ENCODE assay signal across 8 cellular contexts in the genomic region with DNA sequence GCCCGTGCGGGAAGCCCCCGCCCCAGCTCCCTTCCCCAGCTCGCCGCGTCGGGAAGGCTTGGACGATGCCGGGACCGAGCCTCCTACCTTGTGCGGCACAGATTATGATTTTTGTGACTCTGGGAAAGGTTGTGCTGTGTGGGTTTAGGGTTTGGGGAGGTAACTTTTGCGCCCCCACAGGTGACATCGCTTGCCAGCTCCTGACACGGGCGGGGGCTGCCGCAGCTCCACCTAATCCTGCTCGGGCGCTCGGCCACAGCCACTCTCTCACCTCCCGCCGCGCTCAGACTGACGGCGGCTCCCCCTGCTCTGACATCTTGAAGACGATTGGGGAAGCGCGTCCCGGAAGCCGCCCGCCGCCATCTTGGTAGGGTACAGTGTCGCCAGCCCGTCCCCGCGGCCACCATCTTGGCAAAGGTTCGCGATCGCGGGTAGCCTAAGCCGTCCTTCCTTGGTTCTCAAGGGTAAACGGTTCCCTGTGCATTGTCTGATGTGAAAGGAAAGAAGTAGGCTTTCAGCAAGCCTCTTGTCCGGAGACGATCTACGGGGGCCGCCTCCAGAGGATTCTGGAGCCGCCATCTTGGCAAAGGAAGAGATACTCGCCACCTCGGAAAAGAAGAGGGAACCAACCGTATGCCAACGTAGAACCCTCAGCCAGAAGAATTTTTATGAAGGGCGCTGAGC. TPM values are rescaled to one million over a fixed set of nuclear protein-coding genes. Genes with fewer than 3 reads are reported as not detected.
DNase-seq lines count a peak whose midpoint lies in the region; ATAC-seq and TF ChIP-seq lines count a peak whose summit lies in the region.

No MANE protein-coding gene starts in this region.

- H3K9ac ChIP-seq in duodenal mucosa (ENCODE audit: low read depth in 1 of 2, low read length in 2 of 2) = peak overlapping the region; percentile 83 to 87

- intact Hi-C loops in activated CD4-positive, alpha-beta memory T cell treated with anti-CD3 and anti-CD28 coated beads for 36 hours (cut with micrococcal nuclease) = loop anchor here (1.0 to 10.0 kb wide), 8 partner anchors 29 to 480 kb away; no protein-coding TSS in a partner anchor

- H3K27ac ChIP-seq in duodenal mucosa (ENCODE audit: low read depth, low read length) (peak overlapping the region; percentile 97), lung (ENCODE audit: low read depth in 1 of 2, low read length in 1 of 2) (peak overlapping the region; percentile 97 to 99)

- POLR2A ChIA-PET in activated CD4-positive, alpha-beta memory T cell treated with anti-CD3 and anti-CD28 coated beads for 36 hours (lab: Charles Lee) = interaction anchor here (1.3 to 3.0 kb wide), 5 partner anchors 8 to 403 kb away, joined by 4 to 54 read pairs (median 13); no protein-coding TSS in a partner anchor

- no peaks in the 10 kb centered on the region for H3K36me3 ChIP-seq in duodenal mucosa (ENCODE audit: control insufficient read depth in 1 of 2, insufficient read depth in 2 of 2, low read length in 2 of 2)
- H3K36me3 ChIP-seq in lung (ENCODE audit: control insufficient read depth in 2 of 2, insufficient read depth in 2 of 2, low read length in 2 of 2) = no peaks in the 10 kb centered on the region

- no peaks in the 10 kb centered on the region for H3K27me3 Mint-ChIP-seq in activated CD4-positive, alpha-beta memory T cell treated with anti-CD3 and anti-CD28 coated beads for 36 hours

- no peaks in the 10 kb centered on the region for H3K9me3 ChIP-seq in duodenal mucosa (ENCODE audit: control insufficient read depth in 1 of 2, low read length in 2 of 2)
- no peaks in the 10 kb centered on the region for H3K9me3 ChIP-seq in lung (ENCODE audit: control insufficient read depth in 2 of 2, insufficient read depth in 1 of 2, low read length in 1 of 2)

- H3K4me3 ChIP-seq in duodenal mucosa (ENCODE audit: low read depth in 1 of 2, low read length in 2 of 2) (peak overlapping the region; percentile 91 to 97), lung (peak overlapping the region; percentile 68)

- H3K9me3 Mint-ChIP-seq in activated CD4-positive, alpha-beta memory T cell treated with anti-CD3 and anti-CD28 coated beads for 36 hours = no peaks in the 10 kb centered on the region

- H3K4me1 ChIP-seq in duodenal mucosa (ENCODE audit: control insufficient read depth in 1 of 2, insufficient read depth in 2 of 2, low read length in 2 of 2) (peaks cover 10 to 20% of the 10 kb centered on the region in 2 donors), lung (ENCODE audit: control insufficient read depth in 2 of 2, insufficient read depth in 2 of 2, low read length in 2 of 2) (no peaks in the 10 kb centered on the region)

- peak overlapping the region; percentile 100 for H3K27ac Mint-ChIP-seq in activated CD4-positive, alpha-beta memory T cell treated with anti-CD3 and anti-CD28 coated beads for 36 hours

- DNase-seq in AG08396 (ENCODE audit: low spot score) = peak; percentile 68
- peak; percentile 65 to 78 for DNase-seq in NCI-H526 (lab: John Stamatoyannopoulos, UW)
- DNase-seq in activated CD4-positive, alpha-beta memory T cell treated with anti-CD3 and anti-CD28 coated beads for 36 hours = peak; percentile 91
- peak; percentile 87 for DNase-seq in lung (ENCODE audit: low spot score)
- DNase-seq in stimulated activated CD4-positive, alpha-beta T cell treated with anti-CD3 and anti-CD28 coated beads, TNF-alpha, amount 100 ng/mL, for 24 hours (ENCODE audit: low read depth in 3 of 3) = peak; percentile 73 to 79 (median 75)

- no peak for TF ChIP-seq CTCF in lung (IDR thresholded peaks at IDR 0.05; ENCODE audit: control extremely low read depth, extremely low read depth)

- ATAC-seq in GM18907 (IDR thresholded peaks at IDR 0.05; ENCODE audit: unreplicated experiment) = peak; percentile 44
- ATAC-seq in HG03196 (IDR thresholded peaks at IDR 0.05; ENCODE audit: unreplicated experiment) = peak; percentile 23
- peak; percentile 30 for ATAC-seq in lung (ENCODE audit: insufficient read depth, low FRiP score)

- CTCF ChIA-PET in activated CD4-positive, alpha-beta memory T cell treated with anti-CD3 and anti-CD28 coated beads for 36 hours (lab: Charles Lee) = interaction anchor here (0.9 to 3.0 kb wide), 10 partner anchors 11 to 421 kb away, joined by 3 to 37 read pairs (median 4); no protein-coding TSS in a partner anchor

- peaks cover 41% of the 10 kb centered on the region for H3K4me1 Mint-ChIP-seq in activated CD4-positive, alpha-beta memory T cell treated with anti-CD3 and anti-CD28 coated beads for 36 hours (ENCODE audit: low read depth)

- H3K27me3 ChIP-seq in duodenal mucosa (ENCODE audit: control insufficient read depth in 1 of 2, insufficient read depth in 2 of 2, low read length in 2 of 2) (no peaks in the 10 kb centered on the region), lung (ENCODE audit: control insufficient read depth, insufficient read depth) (no peaks in the 10 kb centered on the region)

- WGBS in lung, 2 donors = 0 to 1% methylated on average over 51 of the region's 51 CpGs

- peaks cover 10% of the 10 kb centered on the region for H3K36me3 Mint-ChIP-seq in activated CD4-positive, alpha-beta memory T cell treated with anti-CD3 and anti-CD28 coated beads for 36 hours

- H3K4me3 Mint-ChIP-seq in activated CD4-positive, alpha-beta memory T cell treated with anti-CD3 and anti-CD28 coated beads for 36 hours = peak overlapping the region; percentile 89

RNA-seq across cellular contexts. Expression of gene NR3C1, which starts 1.7 kb away (rescaled TPM):
- total RNA-seq in activated CD4-positive, alpha-beta memory T cell treated with anti-CD3 and anti-CD28 coated beads for 36 hours = 10 to 100 TPM; 48.6 to 53.9 TPM
- 100 to 1,000 TPM in 1 of 2 donors, 10 to 100 TPM in 1; 70.0 to 103 TPM for total RNA-seq in lung
- polyA plus RNA-seq in lung = 10 to 100 TPM; 21.6 to 26.5 TPM

Comparison
In these comparisons a context has a peak if more than half of its experiments do, and no peak if none do; other contexts are left out.
1. Peak in every context shown above with its lines: DNase-seq, ATAC-seq, H3K4me3 ChIP-seq and H3K27ac ChIP-seq.